ENCODE assay signal across 1 cellular context in genomic region chr17:45432405-45433113, GRCh38.
A peak's percentile ranks its signal among the peaks of the same experiment; 100 is the strongest.
TF ChIP-seq lines count a peak whose summit lies in the region.

Gene ARHGAP27 (minus strand): TSS chr17:45432870. CDS start chr17:45430279, 2,591 bp downstream.

TF ChIP-seq in HepG2, 621 proteins besides CTCF, POLR2A, EP300 and RAD21 (continued from another document and continues in another):
- TF ChIP-seq ZBTB46 (CRISPR knock-in tag; IDR thresholded peaks at IDR 0.05; ENCODE audit: borderline replicate concordance) (no peak), STAT6 (CRISPR knock-in tag; IDR thresholded peaks at IDR 0.05; ENCODE audit: borderline replicate concordance) (no peak), PTBP1 (IDR thresholded peaks at IDR 0.05; ENCODE audit: low read depth, low read length, poor library complexity, severe bottlenecking) (no peak), RXRA (CRISPR knock-in tag; IDR thresholded peaks at IDR 0.05) (0 out of 2 replicates have a peak, but pooled peaks have one; percentile 5), HNRNPK (IDR thresholded peaks at IDR 0.05; ENCODE audit: low read depth, low read length, poor library complexity, severe bottlenecking) (peak; percentile 100), ARID4A (CRISPR knock-in tag; IDR thresholded peaks at IDR 0.05; ENCODE audit: borderline replicate concordance) (peak; percentile 11), THRA (CRISPR knock-in tag; IDR thresholded peaks at IDR 0.05; ENCODE audit: borderline replicate concordance) (no peak), ZNF709 (CRISPR knock-in tag; IDR thresholded peaks at IDR 0.05) (no peak), SMYD3 (CRISPR knock-in tag; IDR thresholded peaks at IDR 0.05) (no peak), SALL1 (CRISPR knock-in tag; IDR thresholded peaks at IDR 0.05) (no peak), MTF2 (CRISPR knock-in tag; IDR thresholded peaks at IDR 0.05; ENCODE audit: borderline replicate concordance) (0 out of 2 replicates have a peak, but pooled peaks have one; percentile 74), ZNF574 (CRISPR knock-in tag; IDR thresholded peaks at IDR 0.05) (peak; percentile 15; the same call in 1 of the 2 replicates), RFXAP (CRISPR knock-in tag; IDR thresholded peaks at IDR 0.05; ENCODE audit: borderline replicate concordance) (no peak), ETV6 (CRISPR knock-in tag; conservative IDR thresholded peaks at IDR 0.05) (no peak), ZNF777 (CRISPR knock-in tag; IDR thresholded peaks at IDR 0.05) (0 out of 2 replicates have a peak, but pooled peaks have one; percentile 41), ZNF142 (CRISPR knock-in tag; IDR thresholded peaks at IDR 0.05) (no peak), ZNF614 (CRISPR knock-in tag; IDR thresholded peaks at IDR 0.05; ENCODE audit: borderline replicate concordance) (no peak), ZFP90 (CRISPR knock-in tag; IDR thresholded peaks at IDR 0.05; ENCODE audit: borderline replicate concordance) (0 out of 2 replicates have a peak, but pooled peaks have one; percentile 33), POLR2AphosphoS2 (IDR thresholded peaks at IDR 0.05; ENCODE audit: low read depth, low read length) (no peak), ZBTB25 (CRISPR knock-in tag; IDR thresholded peaks at IDR 0.05) (no peak), ZBTB49 (CRISPR knock-in tag; IDR thresholded peaks at IDR 0.05; ENCODE audit: borderline replicate concordance) (no peak), ARHGAP35 (CRISPR knock-in tag; IDR thresholded peaks at IDR 0.05; ENCODE audit: borderline replicate concordance) (no peak), AKAP8 (CRISPR knock-in tag; IDR thresholded peaks at IDR 0.05) (no peak), ZNF800 (CRISPR knock-in tag; IDR thresholded peaks at IDR 0.05) (peak; percentile 98), EZH2 (conservative IDR thresholded peaks at IDR 0.05; ENCODE audit: low read depth, low read length) (0 out of 2 replicates have a peak, but pooled peaks have one; percentile 38), REL (CRISPR knock-in tag; conservative IDR thresholded peaks at IDR 0.05) (no peak), ZNF382 (CRISPR knock-in tag; IDR thresholded peaks at IDR 0.05; ENCODE audit: borderline replicate concordance) (no peak)
